ENCODE assay signal across 1 cellular context in the genomic region with DNA sequence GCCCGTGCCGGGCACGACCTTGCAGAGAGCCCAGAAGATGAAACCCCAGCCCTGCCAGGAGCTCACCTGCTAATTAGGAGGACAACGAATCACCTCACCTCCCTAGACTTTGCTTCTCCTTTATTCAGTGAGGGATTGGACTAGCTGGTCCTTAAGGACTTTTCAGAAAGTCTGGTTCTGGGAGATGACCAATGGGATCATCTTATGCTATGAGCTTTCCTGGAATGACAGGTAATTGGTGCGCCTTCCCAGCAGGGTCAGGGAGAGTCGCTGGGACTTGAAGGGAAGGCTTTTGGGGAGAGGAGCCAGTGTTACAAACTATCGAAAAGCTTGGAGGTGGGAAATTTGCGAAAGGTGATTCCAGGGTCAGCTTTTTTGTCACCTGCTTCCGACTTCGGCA.
TF ChIP-seq lines count a peak whose summit lies in the region.

No MANE protein-coding gene starts in this region.

TF ChIP-seq in H1, 55 proteins besides CTCF, POLR2A, EP300 and RAD21:
- TF ChIP-seq CREB1 (IDR thresholded peaks at IDR 0.05) = peak; percentile 35; the same call in 1 of the 2 replicates
